1 cellular context compared by ENCODE assay signal in the genomic region with DNA sequence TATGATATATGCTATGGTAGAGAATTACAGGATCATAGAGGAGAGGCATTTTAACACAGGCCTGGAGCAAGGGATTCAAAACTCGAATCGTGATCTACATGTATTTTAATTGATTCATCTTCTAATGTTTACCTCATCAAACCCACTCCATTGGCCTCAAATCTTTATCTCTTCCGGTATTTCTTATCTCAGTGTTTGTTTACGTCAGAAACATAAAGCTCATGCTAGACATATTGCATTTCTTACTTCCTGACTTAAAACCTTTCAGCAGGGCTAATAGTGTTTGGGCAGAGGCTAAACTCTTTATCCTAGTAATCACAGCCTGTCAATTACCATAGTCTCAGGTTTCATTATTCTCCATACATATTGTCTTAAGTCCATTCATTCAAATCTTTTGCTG.
TF ChIP-seq lines count a peak whose summit lies in the region.

No MANE protein-coding gene starts in this region.

TF ChIP-seq in IMR-90, 13 proteins besides CTCF, POLR2A, EP300 and RAD21 (continued from another document):
- TF ChIP-seq CEBPB (IDR thresholded peaks at IDR 0.05; ENCODE audit: low read depth, low read length) (no peak), NFE2L2 (IDR thresholded peaks at IDR 0.05; ENCODE audit: low read depth, low read length) (no peak)
TF ChIP-seq in IMR-90: peak in this region for 0.
